In genomic region chr18:75252136-75252535, GRCh38 we compare ENCODE assay signal across 21 cellular contexts. TPM values are rescaled to one million over a fixed set of nuclear protein-coding genes. Genes with fewer than 3 reads are reported as not detected.
DNase-seq lines count a peak whose midpoint lies in the region; TF ChIP-seq lines count a peak whose summit lies in the region.
"Had no signal": no experiment of that assay in that cellular context is flagged by ENCODE, and none has a peak within 500 bp of the region (broad histone marks: within the 10 kb centered on the region; RNA-seq: fewer than 3 reads in every experiment).

No MANE protein-coding gene starts in this region.

- CTCF ChIA-PET in HEK293T (lab: Yijun Ruan, JAX), result interaction anchor here (0.6 kb wide), 1 partner anchor 7 kb away, joined by 3 read pairs; no protein-coding TSS in a partner anchor
- CTCF ChIA-PET in GM10248 (lab: Yijun Ruan, JAX), result interaction anchor here (1.2 to 2.5 kb wide), 2 partner anchors 9 to 10 kb away, joined by 4 to 9 read pairs; no protein-coding TSS in a partner anchor

- peaks cover 6% of the 10 kb centered on the region; the same call in 1 of the 2 replicates for H3F3A ChIP-seq in GM23248 (ENCODE audit: insufficient read depth)

- H3K27ac ChIP-seq in GM23248, result no peak overlapping the region
- H3K27ac ChIP-seq in fibroblast of lung (ENCODE audit: insufficient read depth, low read length), result no peak overlapping the region
- H3K27ac ChIP-seq in osteoblast (ENCODE audit: low read depth, low read length), result no peak overlapping the region
- H3K27ac ChIP-seq: KMS-11 had no signal

- H3K4me3 ChIP-seq in GM23248, result no peak overlapping the region
- no peak overlapping the region for H3K4me3 ChIP-seq in fibroblast of lung (replicated peaks in 1 of 4; ENCODE audit: control extremely low read depth in 1 of 4, insufficient read depth in 1 of 4, low read depth in 3 of 4, low read length in 4 of 4)
- H3K4me3 ChIP-seq in osteoblast (ENCODE audit: insufficient read depth, low read length), result no peak overlapping the region

- POLR2A ChIA-PET in HEK293T (lab: Yijun Ruan, JAX) (no interaction called here), GM10248 (lab: Yijun Ruan, JAX) (no interaction called here)

- DNase-seq in GM23248, result no peak
- peak in 1 of 2 donors; percentile 37 for DNase-seq in fibroblast of lung (ENCODE audit: low read depth in 2 of 2)
- no peak for DNase-seq in osteoblast (ENCODE audit: insufficient read length, low spot score, missing footprints)
- no peak for DNase-seq in HEK293T (ENCODE audit: extremely low spot score)
- no peak for DNase-seq in mesenteric fat pad (ENCODE audit: low spot score)
- DNase-seq in NCI-H524 (lab: John Stamatoyannopoulos, UW), result no peak
- DNase-seq in GM10248 (ENCODE audit: extremely low spot score), result no peak
- DNase-seq: ACHN; C1 segment of cervical spinal cord; Calu3; CD8-positive, alpha-beta memory T cell; GF-D8; H9; NCI-H1694; NCI-H2171; NCI-H345; NCI-H524 treated with DMSO at 0.1 percent for 48 hours; NCI-H82; SIG-M5; SK-N-SH had no signal

- H3K4me1 ChIP-seq in GM23248 (ENCODE audit: insufficient read depth) (peaks cover 38% of the 10 kb centered on the region), fibroblast of lung (ENCODE audit: control insufficient read depth, extremely low read depth, insufficient read depth, low read length) (peaks cover 12% of the 10 kb centered on the region), osteoblast (ENCODE audit: insufficient read depth, low read length) (peaks cover 31% of the 10 kb centered on the region)

- H3K9ac ChIP-seq in GM23248 (no peak overlapping the region), fibroblast of lung (ENCODE audit: insufficient read depth, low read length) (no peak overlapping the region)
- H3K9ac ChIP-seq: KMS-11, SK-N-SH had no signal

- no peaks in the 10 kb centered on the region for H3K9me2 ChIP-seq in GM23248 (ENCODE audit: insufficient read depth)
- H3K9me2 ChIP-seq: SK-N-SH had no signal

- 25 to 36% methylated on average over 2 of the region's 2 CpGs for WGBS in GM23248 (ENCODE audit: low coverage in 1 of 2, low lambda C conversion rate in 2 of 2, missing lambda C conversion rate in 2 of 2), 2 experiments

- in situ Hi-C loops in GM23248 (cut with MboI), result no loop called here

- H3K4me2 ChIP-seq in GM23248 (ENCODE audit: unreplicated experiment) (peak overlapping the region; percentile 17), fibroblast of lung (ENCODE audit: extremely low read depth, insufficient read depth, low read length) (peak overlapping the region; percentile 36), osteoblast (ENCODE audit: insufficient read depth, low read length) (peak overlapping the region; percentile 11)
- H3K4me2 ChIP-seq: KMS-11, SK-N-SH had no signal

- no peaks in the 10 kb centered on the region for H3K27me3 ChIP-seq in GM23248 (replicated peaks; ENCODE audit: insufficient read depth)
- no peaks in the 10 kb centered on the region for H3K27me3 ChIP-seq in fibroblast of lung (ENCODE audit: control insufficient read depth, insufficient read depth, low read length)
- no peaks in the 10 kb centered on the region for H3K27me3 ChIP-seq in osteoblast (ENCODE audit: insufficient read depth, low read length)

- H3K79me2 ChIP-seq in GM23248 (ENCODE audit: insufficient read depth), result peaks cover 77% of the 10 kb centered on the region
- H3K79me2 ChIP-seq in fibroblast of lung (ENCODE audit: control insufficient read depth, insufficient read depth, low read length), result peaks cover 18% of the 10 kb centered on the region
- peaks cover 53% of the 10 kb centered on the region for H3K79me2 ChIP-seq in osteoblast (ENCODE audit: insufficient read depth, low read length)

- H3K9me3 ChIP-seq in GM23248 (ENCODE audit: low read depth) (no peaks in the 10 kb centered on the region), fibroblast of lung (ENCODE audit: control insufficient read depth, insufficient read depth, low read depth, low read length) (no peaks in the 10 kb centered on the region), osteoblast (ENCODE audit: low read depth, low read length) (no peaks in the 10 kb centered on the region)
- H3K9me3 ChIP-seq: SK-N-SH had no signal

- H4K20me1 ChIP-seq in GM23248 (ENCODE audit: insufficient read depth) (no peaks in the 10 kb centered on the region), fibroblast of lung (ENCODE audit: control insufficient read depth, extremely low read depth, insufficient read depth, low read length) (no peaks in the 10 kb centered on the region), osteoblast (ENCODE audit: insufficient read depth, low read length) (no peaks in the 10 kb centered on the region)

- H3K36me3 ChIP-seq in GM23248 (ENCODE audit: low read depth) (no peaks in the 10 kb centered on the region), fibroblast of lung (ENCODE audit: control insufficient read depth, insufficient read depth, low read length) (no peaks in the 10 kb centered on the region), osteoblast (ENCODE audit: insufficient read depth, low read length) (no peaks in the 10 kb centered on the region)

- TF ChIP-seq CTCF in fibroblast of lung (conservative IDR thresholded peaks at IDR 0.05 in 1 of 2, IDR thresholded peaks at IDR 0.05 in 1 of 2; ENCODE audit: low read depth in 1 of 2, low read length in 2 of 2) (no peak), osteoblast (IDR thresholded peaks at IDR 0.05; ENCODE audit: extremely low read depth, low read depth, low read length) (no peak), GM10248 (IDR thresholded peaks at IDR 0.05; ENCODE audit: control extremely low read depth, extremely low read depth, low read depth, missing control alignments) (no peak)

- H2AFZ ChIP-seq in GM23248, result no peak overlapping the region
- H2AFZ ChIP-seq in fibroblast of lung (ENCODE audit: low read length), result no peak overlapping the region
- no peak overlapping the region for H2AFZ ChIP-seq in osteoblast (ENCODE audit: low read length)

TF ChIP-seq in HEK293T, 16 proteins besides CTCF, POLR2A, EP300 and RAD21:
- TF ChIP-seq LEF1 (IDR thresholded peaks at IDR 0.05; ENCODE audit: borderline replicate concordance), result no peak
- no peak for TF ChIP-seq ZNF384 (IDR thresholded peaks at IDR 0.05)
- TF ChIP-seq FOXK2 (IDR thresholded peaks at IDR 0.05), result no peak
- TF ChIP-seq FOXM1 (IDR thresholded peaks at IDR 0.05; ENCODE audit: borderline replicate concordance), result no peak
- TF ChIP-seq NFRKB (IDR thresholded peaks at IDR 0.05), result no peak
- no peak for TF ChIP-seq SUZ12 (IDR thresholded peaks at IDR 0.05)
- TF ChIP-seq ARNT (IDR thresholded peaks at IDR 0.05), result no peak
- TF ChIP-seq FOXA1 (IDR thresholded peaks at IDR 0.05), result no peak
- no peak for TF ChIP-seq SP1 (IDR thresholded peaks at IDR 0.05)
- no peak for TF ChIP-seq BHLHE40 (IDR thresholded peaks at IDR 0.05; ENCODE audit: borderline replicate concordance)
- TF ChIP-seq L3MBTL2 (conservative IDR thresholded peaks at IDR 0.05), result no peak
- no peak for TF ChIP-seq HDGF (IDR thresholded peaks at IDR 0.05; ENCODE audit: borderline replicate concordance)
- no peak for TF ChIP-seq CTBP1 (IDR thresholded peaks at IDR 0.05; ENCODE audit: borderline replicate concordance)
- TF ChIP-seq TARDBP (IDR thresholded peaks at IDR 0.05), result no peak
- TF ChIP-seq ELF4 (IDR thresholded peaks at IDR 0.05), result no peak
- no peak for TF ChIP-seq PKNOX1 (IDR thresholded peaks at IDR 0.05)

RNA-seq across cellular contexts. Expression of gene TSHZ1, which starts 41.5 kb away (rescaled TPM):
- 4.4 and 5.9 TPM in 2 replicates for total RNA-seq in GM23248 (2014; rRNA removed; shearing (Covaris generic))
- 2.2 and 2.4 TPM in 2 replicates for polyA plus RNA-seq in GM23248 (2016; fragmentation: Nextera tagmentation; extraction: Ambion mirVana)
- total RNA-seq in fibroblast of lung, result 3.9 and 4.3 TPM in 2 replicates
- polyA plus RNA-seq in fibroblast of lung, result 3.1 and 4.3 TPM in 2 replicates
- polyA plus RNA-seq in fibroblast of lung (2012), result 5.8 and 9.9 TPM in 2 replicates
- 8.0 and 9.0 TPM in 2 replicates for polyA minus RNA-seq in fibroblast of lung (ENCODE audit: low replicate concordance)
- total RNA-seq in osteoblast, result 8.5 and 10.5 TPM in 2 replicates
- total RNA-seq in mesenteric fat pad, result 20.9 TPM

RNA-seq across cellular contexts. Expression of gene PTGR3, which starts 43.2 kb away (rescaled TPM):
- total RNA-seq in GM23248 (2014; rRNA removed; shearing (Covaris generic)), result 8.1 and 21.3 TPM in 2 replicates
- polyA plus RNA-seq in GM23248 (2016; fragmentation: Nextera tagmentation; extraction: Ambion mirVana) (8.8 and 10.2 TPM in 2 replicates), fibroblast of lung (18.1 and 25.1 TPM in 2 replicates)
- total RNA-seq in fibroblast of lung (5.6 and 6.8 TPM in 2 replicates), osteoblast (8.3 and 10.3 TPM in 2 replicates), mesenteric fat pad (25.5 TPM)
- 13.4 and 15.5 TPM in 2 replicates for polyA plus RNA-seq in fibroblast of lung (2012)
- 48.2 and 53.2 TPM in 2 replicates for polyA minus RNA-seq in fibroblast of lung (ENCODE audit: low replicate concordance)
